24 cellular contexts compared by ENCODE assay signal in the genomic region with DNA sequence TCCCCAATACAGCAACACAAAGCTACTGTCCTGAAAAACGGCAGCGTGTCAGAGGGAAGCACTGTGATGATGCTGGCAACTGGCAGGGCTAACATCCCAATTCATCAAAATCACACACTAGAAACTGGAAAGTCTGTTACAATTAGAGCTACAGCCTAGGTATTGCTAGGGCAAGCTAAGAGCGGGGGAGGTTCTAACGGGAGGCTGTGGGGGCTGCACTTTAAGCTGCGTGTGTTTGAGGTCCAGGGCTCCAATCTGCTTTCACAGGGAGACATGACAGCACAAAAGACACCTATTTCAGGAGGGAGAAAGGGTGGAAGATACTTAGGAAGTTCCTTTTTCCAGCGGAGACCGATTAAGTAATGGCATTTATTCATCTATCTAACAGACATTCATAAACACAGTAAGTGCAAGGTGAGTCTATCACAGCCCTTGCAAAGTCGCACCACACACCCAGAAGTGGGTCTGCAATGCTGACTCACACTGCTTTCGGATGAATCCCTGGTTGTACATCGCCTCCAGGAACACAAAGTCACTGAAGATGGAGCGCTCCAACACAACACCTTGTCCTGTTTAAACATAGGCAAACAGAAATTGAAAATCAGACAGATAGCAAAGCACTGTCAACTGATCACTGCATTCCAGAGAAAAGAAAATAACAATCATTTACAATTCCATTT. TPM values are rescaled to one million over a fixed set of nuclear protein-coding genes. Genes with fewer than 3 reads are reported as not detected.
A peak's percentile ranks its signal among the peaks of the same experiment; 100 is the strongest.
DNase-seq lines count a peak whose midpoint lies in the region; ATAC-seq lines count a peak whose summit lies in the region.
"Had no signal": no experiment of that assay in that cellular context is flagged by ENCODE, and none has a peak within 500 bp of the region (broad histone marks: within the 10 kb centered on the region; RNA-seq: fewer than 3 reads in every experiment).

No MANE protein-coding gene starts in this region.

- intact Hi-C loops in activated naive CD4-positive, alpha-beta T cell treated with anti-CD3 and anti-CD28 coated beads for 36 hours (cut with micrococcal nuclease), result no loop called here

- CTCF ChIA-PET in activated naive CD4-positive, alpha-beta T cell treated with anti-CD3 and anti-CD28 coated beads for 36 hours (lab: Charles Lee), result interaction anchor here (0.6 kb wide), 1 partner anchor 31 kb away, joined by 3 read pairs; no protein-coding TSS in a partner anchor

- H3K36me3 Mint-ChIP-seq in activated naive CD4-positive, alpha-beta T cell treated with anti-CD3 and anti-CD28 coated beads for 36 hours (ENCODE audit: low read depth), result peaks cover 44% of the 10 kb centered on the region
- peaks cover 6 to 73% (median 44%) of the 10 kb centered on the region in 3 donors for H3K36me3 Mint-ChIP-seq in naive thymus-derived CD8-positive, alpha-beta T cell

- no peaks in the 10 kb centered on the region for H3K27me3 Mint-ChIP-seq in stimulated activated naive CD8-positive, alpha-beta T cell treated with anti-CD3 and anti-CD28 coated beads, Interleukin-15, amount 100 ng/mL, for 72 hours
- no peaks in the 10 kb centered on the region for H3K27me3 Mint-ChIP-seq in activated naive CD4-positive, alpha-beta T cell treated with anti-CD3 and anti-CD28 coated beads for 36 hours (ENCODE audit: low read depth)
- no peaks in the 10 kb centered on the region for H3K27me3 Mint-ChIP-seq in naive thymus-derived CD8-positive, alpha-beta T cell
- H3K27me3 Mint-ChIP-seq: CD4-positive, alpha-beta memory T cell had no signal

- peak overlapping the region; percentile 79 for H3K27ac ChIP-seq in caudate nucleus (ENCODE audit: low read depth, low read length)
- H3K27ac ChIP-seq: A549, GM23248 had no signal

- ATAC-seq in stimulated activated naive CD8-positive, alpha-beta T cell treated with anti-CD3 and anti-CD28 coated beads, Interleukin-15, amount 100 ng/mL, for 72 hours, result no peak
- no peak for ATAC-seq in stimulated activated naive CD8-positive, alpha-beta T cell treated with anti-CD3 and anti-CD28 coated beads, Interleukin-15, Interleukin-2, amounts not matched to agents 100 U/mL and 50 U/mL, for 24 hours
- ATAC-seq in naive thymus-derived CD8-positive, alpha-beta T cell, result no peak
- ATAC-seq: A549 had no signal

- H3K4me3 Mint-ChIP-seq in stimulated activated naive CD8-positive, alpha-beta T cell treated with anti-CD3 and anti-CD28 coated beads, Interleukin-15, amount 100 ng/mL, for 72 hours, result no peak overlapping the region
- H3K4me3 Mint-ChIP-seq in activated naive CD4-positive, alpha-beta T cell treated with anti-CD3 and anti-CD28 coated beads for 36 hours, result no peak overlapping the region
- no peak overlapping the region for H3K4me3 Mint-ChIP-seq in naive thymus-derived CD8-positive, alpha-beta T cell
- H3K4me3 Mint-ChIP-seq: CD4-positive, alpha-beta memory T cell had no signal

- peak overlapping the region; percentile 6 to 49 for H3K27ac Mint-ChIP-seq in stimulated activated naive CD8-positive, alpha-beta T cell treated with anti-CD3 and anti-CD28 coated beads, Interleukin-15, amount 100 ng/mL, for 72 hours
- no peak overlapping the region for H3K27ac Mint-ChIP-seq in activated naive CD4-positive, alpha-beta T cell treated with anti-CD3 and anti-CD28 coated beads for 36 hours
- no peak overlapping the region for H3K27ac Mint-ChIP-seq in naive thymus-derived CD8-positive, alpha-beta T cell
- H3K27ac Mint-ChIP-seq: CD4-positive, alpha-beta memory T cell had no signal

- H3K4me1 Mint-ChIP-seq in stimulated activated naive CD8-positive, alpha-beta T cell treated with anti-CD3 and anti-CD28 coated beads, Interleukin-15, amount 100 ng/mL, for 72 hours, result peaks cover 6% of the 10 kb centered on the region
- peaks cover 10% of the 10 kb centered on the region for H3K4me1 Mint-ChIP-seq in activated naive CD4-positive, alpha-beta T cell treated with anti-CD3 and anti-CD28 coated beads for 36 hours (ENCODE audit: low read depth)
- H3K4me1 Mint-ChIP-seq in naive thymus-derived CD8-positive, alpha-beta T cell, result peaks cover 11 to 32% (median 22%) of the 10 kb centered on the region in 4 donors

- POLR2A ChIA-PET in naive thymus-derived CD8-positive, alpha-beta T cell (lab: Charles Lee), result no interaction called here

- no peaks in the 10 kb centered on the region for H3K9me3 Mint-ChIP-seq in stimulated activated naive CD8-positive, alpha-beta T cell treated with anti-CD3 and anti-CD28 coated beads, Interleukin-15, amount 100 ng/mL, for 72 hours
- no peaks in the 10 kb centered on the region for H3K9me3 Mint-ChIP-seq in activated naive CD4-positive, alpha-beta T cell treated with anti-CD3 and anti-CD28 coated beads for 36 hours
- no peaks in the 10 kb centered on the region for H3K9me3 Mint-ChIP-seq in naive thymus-derived CD8-positive, alpha-beta T cell

- no peak for DNase-seq in stimulated activated naive CD8-positive, alpha-beta T cell treated with anti-CD3 and anti-CD28 coated beads, Interleukin-15, amount 100 ng/mL, for 72 hours
- no peak for DNase-seq in stimulated activated naive CD8-positive, alpha-beta T cell treated with anti-CD3 and anti-CD28 coated beads, Interleukin-15, Interleukin-2, amounts not matched to agents 100 U/mL and 50 U/mL, for 24 hours
- peak in 30 of 61 donors; percentile 11 to 88 (median 48) for DNase-seq in caudate nucleus (lab: John Stamatoyannopoulos, UW)
- DNase-seq in putamen (ENCODE audit: low spot score), result peak; percentile 70
- no peak for DNase-seq in activated naive CD4-positive, alpha-beta T cell treated with anti-CD3 and anti-CD28 coated beads for 36 hours
- DNase-seq in naive thymus-derived CD8-positive, alpha-beta T cell, result no peak
- DNase-seq: 8988T; ACHN; AML-193; C1 segment of cervical spinal cord; Calu3; CD4-positive, alpha-beta memory T cell; COR-L47; DMS53; DMS79 treated with DMSO at 0.1 percent for 48 hours; GF-D8; GM23248; H7; HCEC 1CT had no signal

RNA-seq across cellular contexts. Expression of a gene that starts 6.9 kb away (rescaled TPM):
- 100 to 1,000 TPM; 134 to 142 TPM for total RNA-seq in activated naive CD4-positive, alpha-beta T cell treated with anti-CD3 and anti-CD28 coated beads for 36 hours
- total RNA-seq in naive thymus-derived CD8-positive, alpha-beta T cell, result 100 to 1,000 TPM; 104 to 109 TPM
- 100 to 1,000 TPM; 132 to 149 (median 138) TPM for polyA plus RNA-seq in naive thymus-derived CD8-positive, alpha-beta T cell

RNA-seq across cellular contexts. Expression of a gene that starts 12.0 kb away (rescaled TPM):
- not detected for total RNA-seq in activated naive CD4-positive, alpha-beta T cell treated with anti-CD3 and anti-CD28 coated beads for 36 hours
- not detected for total RNA-seq in naive thymus-derived CD8-positive, alpha-beta T cell
- not detected for polyA plus RNA-seq in naive thymus-derived CD8-positive, alpha-beta T cell
- total RNA-seq: Calu3; CD4-positive, alpha-beta memory T cell; Daoy; G401; GM23248; H1; H7 had no signal
- polyA plus RNA-seq: A549; BJ; CD4-positive, alpha-beta memory T cell; GM23248; H1 had no signal

RNA-seq across cellular contexts. Expression of a gene that starts 35.1 kb away (rescaled TPM):
- not detected for total RNA-seq in activated naive CD4-positive, alpha-beta T cell treated with anti-CD3 and anti-CD28 coated beads for 36 hours
- not detected for total RNA-seq in naive thymus-derived CD8-positive, alpha-beta T cell
- polyA plus RNA-seq in naive thymus-derived CD8-positive, alpha-beta T cell, result not detected
- total RNA-seq: Calu3; CD4-positive, alpha-beta memory T cell; Daoy; G401; GM23248; H1; H7 had no signal
- polyA plus RNA-seq: A549; BJ; CD4-positive, alpha-beta memory T cell; GM23248; H1 had no signal

Comparison
In these comparisons a context has a peak if more than half of its experiments do, and no peak if none do; other contexts are left out.
1. H3K27ac Mint-ChIP-seq: peak in stimulated activated naive CD8-positive, alpha-beta T cell treated with anti-CD3 and anti-CD28 coated beads, Interleukin-15, amount 100 ng/mL, for 72 hours (2 of 2); none in activated naive CD4-positive, alpha-beta T cell treated with anti-CD3 and anti-CD28 coated beads for 36 hours (single experiment) and naive thymus-derived CD8-positive, alpha-beta T cell (0 of 10).